In genomic region chr3:33401781-33402180, GRCh38 we compare ENCODE assay signal across 14 cellular contexts.
"Had no signal": no experiment of that assay in that cellular context is flagged by ENCODE, and none has a peak within 500 bp of the region (broad histone marks: within the 10 kb centered on the region; RNA-seq: fewer than 3 reads in every experiment).

No MANE protein-coding gene starts in this region.

- H3K27ac Mint-ChIP-seq: activated T-helper 2 cell treated with anti-CD3 and anti-CD28 coated beads, Interferon-gamma antibody, Interleukin-2, Interleukin-4, amounts not matched to agents 10 μg/mL and 5 μg/mL and 100 μg/mL, durations not matched to agents 14 hours and 24 hours and 36 hours; neural progenitor cell; type B pancreatic cell; WTC11 had no signal

- H3K4me3 Mint-ChIP-seq: neural progenitor cell, type B pancreatic cell, WTC11 had no signal

- DNase-seq: activated CD4-positive, alpha-beta T cell treated with anti-CD3 and anti-CD28 coated beads for 48 hours; activated CD8-positive, alpha-beta memory T cell treated with anti-CD3 and anti-CD28 coated beads for 24 hours; activated naive CD4-positive, alpha-beta T cell treated with anti-CD3 and anti-CD28 coated beads, Interleukin-2, amount 50 U/mL, for 16 hours; amygdala; heart right ventricle; left ventricle myocardium superior; posterior cingulate gyrus; stimulated activated CD4-positive, alpha-beta T cell treated with anti-CD3 and anti-CD28 coated beads, Interleukin-2, amount 100 ng/mL, for 24 hours; stimulated activated naive CD4-positive, alpha-beta T cell; substantia nigra had no signal

- H3K4me1 Mint-ChIP-seq: neural progenitor cell, WTC11 had no signal

- H3K27me3 Mint-ChIP-seq: type B pancreatic cell had no signal

- H3K9me3 Mint-ChIP-seq: activated T-helper 2 cell treated with anti-CD3 and anti-CD28 coated beads, Interferon-gamma antibody, Interleukin-2, Interleukin-4, amounts not matched to agents 10 μg/mL and 5 μg/mL and 100 μg/mL, durations not matched to agents 14 hours and 24 hours and 36 hours; neural progenitor cell; type B pancreatic cell; WTC11 had no signal

- ATAC-seq: heart right ventricle, left ventricle myocardium superior, WTC11 had no signal
